In genomic region chr4:131426023-131426758, GRCh38 we compare ENCODE assay signal across 14 cellular contexts.
DNase-seq lines count a peak whose midpoint lies in the region; ATAC-seq and TF ChIP-seq lines count a peak whose summit lies in the region.
"Had no signal": no experiment of that assay in that cellular context is flagged by ENCODE, and none has a peak within 500 bp of the region (broad histone marks: within the 10 kb centered on the region; RNA-seq: fewer than 3 reads in every experiment).

No MANE protein-coding gene starts in this region.

- peak; percentile 55 for ATAC-seq in GM21723 (IDR thresholded peaks at IDR 0.05; ENCODE audit: unreplicated experiment)
- ATAC-seq in HG03432 (IDR thresholded peaks at IDR 0.05; ENCODE audit: unreplicated experiment), result peak; percentile 76
- ATAC-seq in HG03571 (IDR thresholded peaks at IDR 0.05; ENCODE audit: unreplicated experiment), result no peak
- ATAC-seq in heart left ventricle, result no peak
- ATAC-seq: activated CD8-positive, alpha-beta T cell treated with anti-CD3 and anti-CD28 coated beads, Interleukin-2, amount 10 ng/mL, durations not matched to agents 7 days and 5 days had no signal

- peaks cover 0 to 11% (median 0%) of the 10 kb centered on the region in 12 donors for H3K9me3 ChIP-seq in heart left ventricle
- H3K9me3 ChIP-seq: MG63 had no signal

- TF ChIP-seq POLR2A in heart left ventricle (IDR thresholded peaks at IDR 0.05), result no peak

- H3K27ac ChIP-seq in heart left ventricle, result no peak overlapping the region
- H3K27ac ChIP-seq: RWPE1 had no signal

- intact Hi-C loops in heart left ventricle (cut with DNase I), result no loop called here

- H3K4me3 ChIP-seq in heart left ventricle, result no peak overlapping the region
- H3K4me3 ChIP-seq: MG63 had no signal

- in situ Hi-C loops in GM13976 (cut with MboI; ENCODE audit: low sequenced_read_pairs, unreplicated experiment), result no loop called here

- no peaks in the 10 kb centered on the region for H3K27me3 ChIP-seq in heart left ventricle
- H3K27me3 ChIP-seq: MG63 had no signal

- DNase-seq in GM13976 (ENCODE audit: low spot score), result peak; percentile 7
- peak; percentile 40 for DNase-seq in SIG-M5 (lab: John Stamatoyannopoulos, UW)
- DNase-seq in NCI-H146 treated with DMSO at 0.1 percent for 48 hours (lab: John Stamatoyannopoulos, UW; ENCODE audit: unreplicated experiment), result no peak
- no peak for DNase-seq in heart left ventricle
- DNase-seq in D341Med (ENCODE audit: low spot score), result no peak
- DNase-seq: activated CD8-positive, alpha-beta T cell treated with anti-CD3 and anti-CD28 coated beads, Interleukin-2, amount 10 ng/mL, durations not matched to agents 7 days and 5 days; activated gamma-delta T cell; kidney; MG63; T1000 had no signal

- no peaks in the 10 kb centered on the region for H3K36me3 ChIP-seq in heart left ventricle
- H3K36me3 ChIP-seq: MG63 had no signal

- H3K4me1 ChIP-seq in heart left ventricle, result no peaks in the 10 kb centered on the region

- TF ChIP-seq CTCF in GM13976 (IDR thresholded peaks at IDR 0.05; ENCODE audit: borderline replicate concordance, control extremely low read depth, extremely low read depth, insufficient read depth, missing control alignments) (no peak), heart left ventricle (IDR thresholded peaks at IDR 0.05) (no peak)

- WGBS in heart left ventricle, 4 donors, result 72 to 87% (median 82%) methylated on average over 3 of the region's 3 CpGs

Comparison
In these comparisons a context has a peak if more than half of its experiments do, and no peak if none do; other contexts are left out.
1. DNase-seq: peak in GM13976 (single experiment) and SIG-M5 (single experiment); none in NCI-H146 treated with DMSO at 0.1 percent for 48 hours (single experiment), heart left ventricle (0 of 5) and D341Med (single experiment).
2. ATAC-seq: peak in GM21723 (single experiment) and HG03432 (single experiment); none in HG03571 (single experiment) and heart left ventricle (0 of 4).